Comparison of ENCODE assay signal across 15 cellular contexts in genomic region chr10:4648968-4649367, GRCh38.
"Had no signal": no experiment of that assay in that cellular context is flagged by ENCODE, and none has a peak within 500 bp of the region (broad histone marks: within the 10 kb centered on the region; RNA-seq: fewer than 3 reads in every experiment).

No MANE protein-coding gene starts in this region.

- H3K9me3 ChIP-seq: suprapubic skin had no signal

- H3K4me3 ChIP-seq: suprapubic skin had no signal

- H3K27ac ChIP-seq: suprapubic skin, WERI-Rb-1 had no signal

- ATAC-seq: natural killer cell had no signal

- H3K27me3 ChIP-seq: suprapubic skin had no signal

- H3K36me3 ChIP-seq: suprapubic skin, WERI-Rb-1 had no signal

- DNase-seq: activated CD4-positive, alpha-beta T cell treated with anti-CD3 and anti-CD28 coated beads for 1 hour; activated CD4-positive, alpha-beta T cell treated with anti-CD3 and anti-CD28 coated beads, Interleukin-2, amount 50 U/mL, for 48 hours; caudate nucleus; cortex of kidney; erythroblast; foreskin melanocyte; head of caudate nucleus; mesendoderm; natural killer cell; nucleus accumbens; posterior cingulate gyrus; SW 1271; T-helper 2 cell; WERI-Rb-1 had no signal
